Comparison of ENCODE assay signal across 9 cellular contexts in the genomic region with DNA sequence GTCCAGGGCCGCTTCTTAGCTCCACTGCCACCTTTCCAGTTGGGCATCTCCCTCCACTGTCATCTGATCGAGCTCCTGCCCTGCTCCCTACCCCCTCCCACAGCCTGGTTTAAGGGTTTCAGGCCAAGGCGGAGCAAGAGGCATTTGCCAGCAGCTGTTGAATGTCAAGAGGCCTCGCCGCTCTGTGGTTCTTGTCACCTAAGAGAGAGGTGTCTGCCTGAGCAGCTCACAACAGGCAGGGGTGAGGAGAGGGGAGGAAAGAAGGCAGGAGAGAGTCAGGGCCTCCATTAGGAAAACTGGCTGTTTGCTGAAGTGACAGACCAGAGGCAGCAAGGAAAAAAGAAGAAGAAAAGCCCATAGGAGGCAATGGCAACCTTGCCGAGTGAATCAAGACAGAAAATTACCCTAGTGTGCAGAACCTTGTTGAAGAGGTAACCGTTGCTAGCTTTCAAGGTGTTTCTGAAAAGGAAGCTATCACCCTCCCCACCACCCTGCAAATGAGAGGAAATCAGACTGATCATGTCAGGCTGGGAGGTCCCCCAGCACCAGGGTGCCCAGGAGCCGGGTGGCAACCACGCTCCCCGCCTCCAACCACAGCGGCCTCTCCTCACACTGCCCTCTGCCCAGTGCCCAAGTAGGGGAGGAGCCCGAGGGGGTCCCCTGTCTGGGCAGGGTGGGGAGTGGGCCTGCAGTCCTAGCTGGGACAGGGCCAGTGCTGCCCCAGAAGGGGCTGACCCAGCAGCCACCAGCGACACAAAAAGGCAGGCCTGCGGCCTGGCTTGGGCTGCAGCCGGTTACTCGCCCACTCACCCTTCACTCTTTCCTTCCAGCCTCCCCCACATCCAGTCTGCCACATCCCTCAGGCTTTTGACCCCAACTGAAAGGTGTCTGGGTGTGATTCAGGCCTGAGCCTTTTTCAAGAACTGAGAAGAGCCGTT. TPM values are rescaled to one million over a fixed set of nuclear protein-coding genes. Genes with fewer than 3 reads are reported as not detected.
DNase-seq lines count a peak whose midpoint lies in the region; ATAC-seq and TF ChIP-seq lines count a peak whose summit lies in the region.
"Had no signal": no experiment of that assay in that cellular context is flagged by ENCODE, and none has a peak within 500 bp of the region (broad histone marks: within the 10 kb centered on the region; RNA-seq: fewer than 3 reads in every experiment).

No MANE protein-coding gene starts in this region.

- no peaks in the 10 kb centered on the region for H3K79me2 ChIP-seq in osteoblast (ENCODE audit: insufficient read depth, low read length)

- no peaks in the 10 kb centered on the region for H3K9me3 Mint-ChIP-seq in activated naive CD8-positive, alpha-beta T cell treated with anti-CD3 and anti-CD28 coated beads for 36 hours

- TF ChIP-seq CTCF in NB4 (IDR thresholded peaks at IDR 0.05; ENCODE audit: low read depth, low read length) (no peak), osteoblast (IDR thresholded peaks at IDR 0.05; ENCODE audit: extremely low read depth, low read depth, low read length) (no peak)

- peaks cover 4% of the 10 kb centered on the region for H3K27me3 Mint-ChIP-seq in activated naive CD8-positive, alpha-beta T cell treated with anti-CD3 and anti-CD28 coated beads for 36 hours

- no peaks in the 10 kb centered on the region for H4K20me1 ChIP-seq in osteoblast (ENCODE audit: insufficient read depth, low read length)

- peaks cover 41% of the 10 kb centered on the region for H3K36me3 Mint-ChIP-seq in activated naive CD8-positive, alpha-beta T cell treated with anti-CD3 and anti-CD28 coated beads for 36 hours

- H3K4me2 ChIP-seq in osteoblast (ENCODE audit: insufficient read depth, low read length) = no peak overlapping the region

- H3K36me3 ChIP-seq in osteoblast (ENCODE audit: insufficient read depth, low read length) = no peaks in the 10 kb centered on the region

- H2AFZ ChIP-seq in osteoblast (ENCODE audit: low read length) = no peak overlapping the region

- no peak for ATAC-seq in GM21360 (IDR thresholded peaks at IDR 0.05; ENCODE audit: unreplicated experiment)

- peaks cover 86% of the 10 kb centered on the region for H3K4me1 Mint-ChIP-seq in activated naive CD8-positive, alpha-beta T cell treated with anti-CD3 and anti-CD28 coated beads for 36 hours

- no peak for TF ChIP-seq POLR2A in NB4 (IDR thresholded peaks at IDR 0.05; ENCODE audit: extremely low read depth, insufficient read length)

- no peak overlapping the region for H3K27ac ChIP-seq in osteoblast (ENCODE audit: low read depth, low read length)

- H3K4me3 ChIP-seq in NB4 (ENCODE audit: low read depth, low read length) (no peak overlapping the region), osteoblast (ENCODE audit: insufficient read depth, low read length) (no peak overlapping the region)

- H3K4me1 ChIP-seq in osteoblast (ENCODE audit: insufficient read depth, low read length) = no peaks in the 10 kb centered on the region

- no peaks in the 10 kb centered on the region for H3K9me3 ChIP-seq in osteoblast (ENCODE audit: low read depth, low read length)

- H3K27me3 ChIP-seq in osteoblast (ENCODE audit: insufficient read depth, low read length) = peaks cover 38% of the 10 kb centered on the region

- H3K4me3 Mint-ChIP-seq in activated naive CD8-positive, alpha-beta T cell treated with anti-CD3 and anti-CD28 coated beads for 36 hours = peak overlapping the region; percentile 66

- DNase-seq in ELF-1 (ENCODE audit: low read depth, low spot score) = peak; percentile 58
- DNase-seq in NB4 (ENCODE audit: low read depth) = peak; percentile 18
- peak; percentile 59 for DNase-seq in activated naive CD8-positive, alpha-beta T cell treated with anti-CD3 and anti-CD28 coated beads for 36 hours
- peak; percentile 59 for DNase-seq in osteoblast (ENCODE audit: insufficient read length, low spot score, missing footprints)
- no peak for DNase-seq in AML-193 (lab: John Stamatoyannopoulos, UW)
- no peak for DNase-seq in HUDEP-2 (lab: John Stamatoyannopoulos, UW; ENCODE audit: unreplicated experiment in 76 of 76)
- no peak for DNase-seq in EL
- DNase-seq: midbrain had no signal

- H3K27ac Mint-ChIP-seq in activated naive CD8-positive, alpha-beta T cell treated with anti-CD3 and anti-CD28 coated beads for 36 hours = peak overlapping the region; percentile 90

RNA-seq across cellular contexts. Expression of a gene that starts 7.1 kb away (rescaled TPM):
- total RNA-seq in activated naive CD8-positive, alpha-beta T cell treated with anti-CD3 and anti-CD28 coated beads for 36 hours = 1 to 10 TPM; 8.4 to 8.8 TPM
- not detected in 2 replicates for total RNA-seq in osteoblast

Comparison
In these comparisons a context has a peak if more than half of its experiments do, and no peak if none do; other contexts are left out.
1. DNase-seq: peak in ELF-1 (single experiment), NB4 (single experiment), activated naive CD8-positive, alpha-beta T cell treated with anti-CD3 and anti-CD28 coated beads for 36 hours (single experiment) and osteoblast (single experiment); none in AML-193 (0 of 2), HUDEP-2 (0 of 76) and EL (single experiment).